Comparison of ENCODE assay signal across 23 cellular contexts in the genomic region with DNA sequence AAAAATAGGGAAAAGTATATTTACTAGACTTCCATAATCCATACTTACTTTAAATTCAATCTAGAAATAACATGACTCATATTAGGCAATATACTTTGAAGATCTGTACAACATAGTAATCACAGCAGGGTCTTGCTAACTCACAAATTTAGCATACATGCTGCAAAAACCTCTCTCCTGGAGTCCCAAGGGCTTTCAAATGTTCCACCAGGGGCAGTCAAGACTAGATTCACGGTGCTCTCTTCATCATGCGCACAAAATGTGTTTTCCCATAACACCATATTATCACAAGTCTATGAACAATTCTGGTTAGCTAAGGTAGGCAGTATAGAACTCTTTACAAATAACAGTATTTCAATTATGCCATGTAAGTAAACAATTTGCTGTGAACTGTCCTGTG.
"Had no signal": no experiment of that assay in that cellular context is flagged by ENCODE, and none has a peak within 500 bp of the region (broad histone marks: within the 10 kb centered on the region; RNA-seq: fewer than 3 reads in every experiment).

No MANE protein-coding gene starts in this region.

- H3K27ac Mint-ChIP-seq: activated naive CD8-positive, alpha-beta T cell treated with anti-CD3 and anti-CD28 coated beads for 36 hours; naive B cell had no signal

- H3K4me1 Mint-ChIP-seq: activated naive CD8-positive, alpha-beta T cell treated with anti-CD3 and anti-CD28 coated beads for 36 hours; immature natural killer cell; naive B cell had no signal

- H3K79me2 ChIP-seq: hepatocyte had no signal

- H3K27ac ChIP-seq: hepatocyte, testis, uterus had no signal

- H3K4me1 ChIP-seq: testis, uterus had no signal

- H3K27me3 ChIP-seq: hepatocyte, testis, uterus had no signal

- H3K27me3 Mint-ChIP-seq: activated naive CD8-positive, alpha-beta T cell treated with anti-CD3 and anti-CD28 coated beads for 36 hours; naive B cell had no signal

- H2AFZ ChIP-seq: hepatocyte had no signal

- H3K9me3 Mint-ChIP-seq: activated naive CD8-positive, alpha-beta T cell treated with anti-CD3 and anti-CD28 coated beads for 36 hours; activated T-cell treated with anti-CD3 and anti-CD28 coated beads, Interleukin-2, amount 50 U/mL, for 4 hours; immature natural killer cell; naive B cell had no signal

- H3K4me2 ChIP-seq: hepatocyte, smooth muscle cell had no signal

- DNase-seq: activated CD4-positive, alpha-beta T cell treated with anti-CD3 and anti-CD28 coated beads for 1 hour; activated CD4-positive, alpha-beta T cell treated with anti-CD3 and anti-CD28 coated beads, Interleukin-2, amount 50 U/mL, for 4 hours; activated CD8-positive, alpha-beta memory T cell treated with anti-CD3 and anti-CD28 coated beads for 24 hours; activated CD8-positive, alpha-beta memory T cell treated with anti-CD3 and anti-CD28 coated beads, Interleukin-2, amount 50 U/mL, for 48 hours; activated naive CD4-positive, alpha-beta T cell treated with Interleukin-2 at 50 U/mL for 16 hours; activated naive CD8-positive, alpha-beta T cell treated with anti-CD3 and anti-CD28 coated beads for 36 hours; activated T-cell treated with anti-CD3 and anti-CD28 coated beads, Interleukin-2, amount 50 U/mL, for 4 hours; amniotic stem cell; dermis blood vessel endothelial cell; effector CD8-positive, alpha-beta T cell; glutamatergic neuron; immature natural killer cell; naive B cell; occipital lobe; stimulated activated CD4-positive, alpha-beta T cell treated with anti-CD3 and anti-CD28 coated beads, Interleukin-15, amount 100 ng/mL, for 24 hours; stimulated activated CD4-positive, alpha-beta T cell treated with anti-CD3 and anti-CD28 coated beads, Interleukin-4, amount 100 ng/mL, for 1 hour; stimulated activated naive CD4-positive, alpha-beta T cell; testis; trophoblast cell; uterus had no signal

- H3K4me3 Mint-ChIP-seq: activated naive CD8-positive, alpha-beta T cell treated with anti-CD3 and anti-CD28 coated beads for 36 hours; activated T-cell treated with anti-CD3 and anti-CD28 coated beads, Interleukin-2, amount 50 U/mL, for 4 hours; immature natural killer cell; naive B cell had no signal

- H3K9me3 ChIP-seq: testis, uterus had no signal

- H3K36me3 ChIP-seq: uterus had no signal

- H3K4me3 ChIP-seq: hepatocyte, lung, smooth muscle cell, testis, uterus had no signal
